22 cellular contexts compared by ENCODE assay signal in the genomic region with DNA sequence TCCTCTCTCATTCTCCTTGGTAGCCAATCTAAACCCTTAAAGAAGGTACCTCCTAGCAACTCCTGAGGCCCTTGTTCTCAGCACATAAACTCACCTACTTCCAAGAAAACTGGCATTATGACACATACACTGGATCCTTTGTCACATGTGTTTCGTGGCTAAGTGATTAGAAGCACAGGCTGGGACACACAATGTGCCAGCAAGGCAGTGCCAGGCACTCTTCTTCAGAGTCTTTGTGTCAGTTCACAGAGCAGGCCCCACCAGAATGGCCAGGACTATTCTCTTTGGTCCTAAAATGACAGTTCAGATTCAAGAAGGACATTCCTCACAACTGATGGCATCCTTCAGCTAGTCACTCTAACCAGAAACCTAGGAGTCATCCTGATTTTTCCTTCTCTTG. TPM values are rescaled to one million over a fixed set of nuclear protein-coding genes. Genes with fewer than 3 reads are reported as not detected.
DNase-seq lines count a peak whose midpoint lies in the region; ATAC-seq, FAIRE-seq and TF ChIP-seq lines count a peak whose summit lies in the region.
"Had no signal": no experiment of that assay in that cellular context is flagged by ENCODE, and none has a peak within 500 bp of the region (broad histone marks: within the 10 kb centered on the region; RNA-seq: fewer than 3 reads in every experiment).

No MANE protein-coding gene starts in this region.

- H3K36me3 Mint-ChIP-seq in activated CD4-positive, alpha-beta T cell treated with anti-CD3 and anti-CD28 coated beads for 36 hours (ENCODE audit: low read depth), result peaks cover 37% of the 10 kb centered on the region
- H3K36me3 Mint-ChIP-seq in activated CD4-positive, alpha-beta T cell treated with anti-CD3 and anti-CD28 coated beads, Interleukin-2, amount 10 ng/mL, durations not matched to agents 24 days and 14 days (ENCODE audit: low read depth), result peaks cover 25% of the 10 kb centered on the region

- WGBS in pancreas, 2 donors, result 91 to 100% methylated on average over 1 of the region's 1 CpG

- no peaks in the 10 kb centered on the region for H3K9me3 Mint-ChIP-seq in activated CD4-positive, alpha-beta T cell treated with anti-CD3 and anti-CD28 coated beads for 36 hours (ENCODE audit: low read depth)
- H3K9me3 Mint-ChIP-seq in activated CD4-positive, alpha-beta T cell treated with anti-CD3 and anti-CD28 coated beads, Interleukin-2, amount 10 ng/mL, durations not matched to agents 24 days and 14 days, result no peaks in the 10 kb centered on the region
- H3K9me3 Mint-ChIP-seq: CD4-positive, alpha-beta T cell had no signal

- H3K27ac ChIP-seq in pancreas, result no peak overlapping the region
- H3K27ac ChIP-seq: 22Rv1, KMS-11, Peyer's patch had no signal

- FAIRE-seq in GM12892 (lab: Jason Lieb, UNC), result peak; percentile 42
- FAIRE-seq in pancreas (lab: Jason Lieb, UNC), result no peak
- FAIRE-seq: G401.6, H1 had no signal

- ATAC-seq in activated CD4-positive, alpha-beta T cell treated with anti-CD3 and anti-CD28 coated beads for 36 hours, result peak; percentile 36
- no peak for ATAC-seq in pancreas
- no peak for ATAC-seq in GM18517 (IDR thresholded peaks at IDR 0.05; ENCODE audit: unreplicated experiment)
- ATAC-seq in sciatic nerve, result no peak

- H3K4me1 Mint-ChIP-seq in activated CD4-positive, alpha-beta T cell treated with anti-CD3 and anti-CD28 coated beads for 36 hours, result no peaks in the 10 kb centered on the region
- peaks cover 2% of the 10 kb centered on the region for H3K4me1 Mint-ChIP-seq in activated CD4-positive, alpha-beta T cell treated with anti-CD3 and anti-CD28 coated beads, Interleukin-2, amount 10 ng/mL, durations not matched to agents 24 days and 14 days

- intact Hi-C loops in activated CD4-positive, alpha-beta T cell treated with anti-CD3 and anti-CD28 coated beads for 36 hours (cut with DNase I, micrococcal nuclease), result no loop called here
- intact Hi-C loops in activated CD4-positive, alpha-beta T cell treated with anti-CD3 and anti-CD28 coated beads, Interleukin-2, amount 10 ng/mL, durations not matched to agents 24 days and 14 days (cut with micrococcal nuclease), result loop anchor here (10.0 kb wide), 1 partner anchor 662 kb away; no protein-coding TSS in a partner anchor
- intact Hi-C loops in head of caudate nucleus (cut with DNase I) (no loop called here), posterior cingulate gyrus (cut with DNase I) (no loop called here), pancreas (cut with DNase I) (loop anchor here in 1 of 3 donors (10.0 kb wide), 1 partner anchor 122 kb away; no protein-coding TSS in a partner anchor), sciatic nerve (cut with DNase I) (no loop called here)

- no peak for TF ChIP-seq CTCF in pancreas (IDR thresholded peaks at IDR 0.05)

- no peaks in the 10 kb centered on the region for H3K4me1 ChIP-seq in pancreas
- H3K4me1 ChIP-seq: BE2C, Caco-2, Peyer's patch had no signal

- H3K27me3 Mint-ChIP-seq in activated CD4-positive, alpha-beta T cell treated with anti-CD3 and anti-CD28 coated beads for 36 hours, result no peaks in the 10 kb centered on the region
- H3K27me3 Mint-ChIP-seq in activated CD4-positive, alpha-beta T cell treated with anti-CD3 and anti-CD28 coated beads, Interleukin-2, amount 10 ng/mL, durations not matched to agents 24 days and 14 days, result no peaks in the 10 kb centered on the region
- H3K27me3 Mint-ChIP-seq: CD4-positive, alpha-beta T cell had no signal

- peaks cover 0 to 21% (median 0%) of the 10 kb centered on the region in 3 donors for H3K36me3 ChIP-seq in pancreas

- no peak for DNase-seq in activated CD4-positive, alpha-beta T cell treated with anti-CD3 and anti-CD28 coated beads for 36 hours
- no peak for DNase-seq in activated CD4-positive, alpha-beta T cell treated with anti-CD3 and anti-CD28 coated beads, Interleukin-2, amount 10 ng/mL, durations not matched to agents 24 days and 14 days
- DNase-seq in GM12892 (ENCODE audit: insufficient read length) (no peak), head of caudate nucleus (peak in 28 of 42 donors; percentile 1 to 66 (median 32)), posterior cingulate gyrus (peak in 7 of 10 donors; percentile 8 to 79 (median 27)), pancreas (no peak), sciatic nerve (ENCODE audit: low spot score) (no peak)
- DNase-seq: BE2C; Caco-2; CD4-positive, alpha-beta T cell; MV-4-11; NCI-H1694 treated with DMSO at 0.1 percent for 48 hours; NCI-H2107; NCI-H510A; NCI-H748 treated with DMSO at 0.1 percent for 48 hours; NK-92 treated with Interleukin-12 subunit alpha and Interleukin-12 subunit beta, amount 100 ng/mL, for 24 hours; Peyer's patch had no signal

- CTCF ChIA-PET in activated CD4-positive, alpha-beta T cell treated with anti-CD3 and anti-CD28 coated beads for 36 hours (lab: Charles Lee), result interaction anchor here (0.7 to 1.0 kb wide), 2 partner anchors 9 to 12 kb away, joined by 3 read pairs; no protein-coding TSS in a partner anchor

- no peak for TF ChIP-seq POLR2A in GM12892 (IDR thresholded peaks at IDR 0.05; ENCODE audit: low read depth, low read length)

- H3K4me3 ChIP-seq in pancreas, result no peak overlapping the region
- H3K4me3 ChIP-seq: Peyer's patch had no signal

- POLR2A ChIA-PET in activated CD4-positive, alpha-beta T cell treated with anti-CD3 and anti-CD28 coated beads for 36 hours (lab: Charles Lee), result no interaction called here

- no peaks in the 10 kb centered on the region for H3K27me3 ChIP-seq in pancreas
- H3K27me3 ChIP-seq: BE2C, Peyer's patch had no signal

- H3K9me3 ChIP-seq in pancreas, result no peaks in the 10 kb centered on the region
- H3K9me3 ChIP-seq: BE2C, Caco-2, Peyer's patch had no signal

- no peak overlapping the region for H3K27ac Mint-ChIP-seq in activated CD4-positive, alpha-beta T cell treated with anti-CD3 and anti-CD28 coated beads for 36 hours
- H3K27ac Mint-ChIP-seq in activated CD4-positive, alpha-beta T cell treated with anti-CD3 and anti-CD28 coated beads, Interleukin-2, amount 10 ng/mL, durations not matched to agents 24 days and 14 days, result no peak overlapping the region
- H3K27ac Mint-ChIP-seq: CD4-positive, alpha-beta T cell had no signal

- no peak overlapping the region for H3K4me3 Mint-ChIP-seq in activated CD4-positive, alpha-beta T cell treated with anti-CD3 and anti-CD28 coated beads for 36 hours
- H3K4me3 Mint-ChIP-seq in activated CD4-positive, alpha-beta T cell treated with anti-CD3 and anti-CD28 coated beads, Interleukin-2, amount 10 ng/mL, durations not matched to agents 24 days and 14 days, result no peak overlapping the region
- H3K4me3 Mint-ChIP-seq: CD4-positive, alpha-beta T cell had no signal

RNA-seq across cellular contexts. Expression of gene SMC6, which starts 40.3 kb away (rescaled TPM):
- total RNA-seq in activated CD4-positive, alpha-beta T cell treated with anti-CD3 and anti-CD28 coated beads for 36 hours, result 10 to 100 TPM; 25.4 to 26.3 TPM
- 31.4 and 34.9 TPM in 2 replicates for total RNA-seq in activated CD4-positive, alpha-beta T cell treated with anti-CD3 and anti-CD28 coated beads, Interleukin-2, amount 10 ng/mL, durations not matched to agents 24 days and 14 days
- polyA plus RNA-seq in GM12892 (2012; ENCODE audit: missing spikeins), result 29.0 TPM
- 1 to 10 TPM; 3.0 to 8.0 (median 4.8) TPM for total RNA-seq in pancreas
- 1 to 10 TPM; 3.5 to 7.0 TPM for polyA plus RNA-seq in pancreas
- 23.6 TPM for total RNA-seq in sciatic nerve

RNA-seq across cellular contexts. Expression of gene GEN1, which starts 40.6 kb away (rescaled TPM):
- 10 to 100 TPM; 21.9 to 25.4 TPM for total RNA-seq in activated CD4-positive, alpha-beta T cell treated with anti-CD3 and anti-CD28 coated beads for 36 hours
- total RNA-seq in activated CD4-positive, alpha-beta T cell treated with anti-CD3 and anti-CD28 coated beads, Interleukin-2, amount 10 ng/mL, durations not matched to agents 24 days and 14 days, result 26.4 and 30.9 TPM in 2 replicates
- polyA plus RNA-seq in GM12892 (2012; ENCODE audit: missing spikeins), result 14.1 TPM
- 1 to 10 TPM; 1.4 to 5.0 (median 2.6) TPM for total RNA-seq in pancreas
- polyA plus RNA-seq in pancreas, result 1 to 10 TPM; 2.1 to 2.5 TPM
- 3.4 TPM for total RNA-seq in sciatic nerve

Comparison
In these comparisons a context has a peak if more than half of its experiments do, and no peak if none do; other contexts are left out.
1. DNase-seq: peak in head of caudate nucleus (28 of 42) and posterior cingulate gyrus (7 of 10); none in activated CD4-positive, alpha-beta T cell treated with anti-CD3 and anti-CD28 coated beads for 36 hours (single experiment), activated CD4-positive, alpha-beta T cell treated with anti-CD3 and anti-CD28 coated beads, Interleukin-2, amount 10 ng/mL, durations not matched to agents 24 days and 14 days (single experiment), GM12892 (single experiment), pancreas (0 of 6) and sciatic nerve (single experiment).